8 cellular contexts compared by ENCODE assay signal in the genomic region with DNA sequence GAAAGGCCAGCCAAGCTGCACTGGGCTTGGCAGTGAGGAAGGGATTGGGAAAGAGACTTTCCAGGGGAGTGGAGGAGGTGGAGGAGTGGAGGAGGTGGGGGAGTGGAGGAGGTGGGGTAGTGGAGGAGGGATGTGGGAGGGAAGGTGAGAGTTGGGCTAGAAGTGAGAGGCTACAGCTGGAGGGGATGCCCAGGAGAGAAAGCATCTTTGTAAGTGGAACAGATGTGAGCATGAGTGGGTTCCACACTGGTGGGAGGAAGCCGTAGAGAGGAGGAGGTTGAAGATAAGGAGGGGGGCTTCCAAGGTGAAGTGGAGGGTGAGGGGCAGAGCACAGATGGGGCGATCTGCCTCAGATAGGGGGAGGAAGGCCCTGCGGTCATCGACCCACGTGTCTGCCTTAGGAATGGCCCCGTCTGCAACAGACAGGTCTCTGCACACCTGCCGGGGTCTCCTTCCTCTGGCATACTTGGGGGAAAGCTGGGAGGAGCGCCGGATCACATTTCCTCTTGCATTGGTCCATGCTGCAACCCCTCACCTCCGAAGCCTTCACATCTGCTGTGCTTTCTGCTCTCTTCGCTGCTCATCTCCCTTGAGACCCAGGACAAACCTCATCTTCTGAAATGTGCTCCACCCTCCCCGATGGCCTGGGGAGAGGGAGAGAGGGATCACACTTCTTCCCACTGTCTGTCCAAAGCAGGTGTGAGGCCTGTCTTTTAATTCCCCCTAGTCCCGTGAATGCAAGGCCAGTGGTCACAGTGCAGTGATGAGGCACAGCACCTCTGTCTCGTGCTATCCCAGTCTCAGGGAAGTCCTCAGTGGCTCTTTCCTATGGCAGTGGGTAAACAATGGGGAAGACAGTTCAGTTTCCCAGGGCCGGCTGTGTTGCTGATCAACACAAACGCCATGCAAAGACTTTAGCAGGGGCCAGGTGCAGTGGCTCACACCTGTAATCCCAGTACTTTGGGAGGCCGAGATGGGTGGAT. TPM values are rescaled to one million over a fixed set of nuclear protein-coding genes. Genes with fewer than 3 reads are reported as not detected.
A peak's percentile ranks its signal among the peaks of the same experiment; 100 is the strongest.
DNase-seq lines count a peak whose midpoint lies in the region; ATAC-seq, FAIRE-seq and TF ChIP-seq lines count a peak whose summit lies in the region.

No MANE protein-coding gene starts in this region.

- H3K36me3 ChIP-seq in MG63, result no peaks in the 10 kb centered on the region
- H3K36me3 ChIP-seq in H1 (ENCODE audit: control insufficient read depth in 2 of 4, insufficient read depth in 4 of 4, low read length in 3 of 4), result no peaks in the 10 kb centered on the region; a peak in 1 of 8 replicates
- H3K36me3 ChIP-seq in PC-9 (ENCODE audit: low read depth), result no peaks in the 10 kb centered on the region

- FAIRE-seq in H1 (lab: Jason Lieb, UNC), result no peak

- no peak overlapping the region for H2BK15ac ChIP-seq in H1 (ENCODE audit: low read length)

- 89% methylated on average over 16 of the region's 17 CpGs; no CpG with 5 or more reads in 1 of the 2 experiments for WGBS in H1 (ENCODE audit: extremely low coverage in 1 of 2, insufficient coverage in 1 of 2, insufficient read length in 1 of 2, insufficient replicate concordance in 2 of 2, low coverage in 1 of 2, low lambda C conversion rate in 2 of 2, missing lambda C conversion rate in 1 of 2), 2 experiments

- H3K23ac ChIP-seq in H1 (ENCODE audit: insufficient read length), result no peak overlapping the region

- peak overlapping the region; percentile 86; the same call in 1 of the 2 replicates for H2BK20ac ChIP-seq in H1 (ENCODE audit: low read length)

- peak overlapping the region; percentile 72; the same call in 1 of the 2 replicates for H2AK5ac ChIP-seq in H1 (ENCODE audit: low read depth, low read length)

- H2AFZ ChIP-seq in H1 (ENCODE audit: low read length) (no peak overlapping the region), PC-9 (no peak overlapping the region)

- no peaks in the 10 kb centered on the region for H3K9me3 ChIP-seq in MG63
- no peaks in the 10 kb centered on the region for H3K9me3 ChIP-seq in H1 (ENCODE audit: insufficient read depth in 2 of 2, low read depth in 1 of 2, low read length in 1 of 2)
- H3K9me3 ChIP-seq in PC-9 (ENCODE audit: insufficient read depth, low read depth), result no peaks in the 10 kb centered on the region

- POLR2A ChIA-PET in H1 (lab: Charles Lee; ENCODE audit: partially characterized antibody), result no interaction called here
- POLR2A ChIA-PET in PC-9 (lab: Charles Lee; ENCODE audit: unreplicated experiment), result no interaction called here

- no peaks in the 10 kb centered on the region for H3K79me1 ChIP-seq in H1 (ENCODE audit: low read depth, low read length)

- TF ChIP-seq RAD21 in H1 (IDR thresholded peaks at IDR 0.05 in 1 of 2, conservative IDR thresholded peaks at IDR 0.05 in 1 of 2; ENCODE audit: low read depth in 2 of 2, low read length in 2 of 2), result no peak

- DNase-seq in NK-92 treated with Interleukin-12 subunit alpha and Interleukin-12 subunit beta, amount 100 ng/mL, for 24 hours (lab: John Stamatoyannopoulos, UW), result peak; percentile 41
- DNase-seq in NK-92 (lab: John Stamatoyannopoulos, UW; ENCODE audit: unreplicated experiment) (no peak), MG63 (peak; percentile 33), H1 (ENCODE audit: low read depth in 1 of 2, low spot score in 2 of 2) (no peak), progenitor cell of endocrine pancreas (ENCODE audit: low spot score, unreplicated experiment) (no peak), PC-9 (no peak), NCI-H2196 (lab: John Stamatoyannopoulos, UW; ENCODE audit: unreplicated experiment) (no peak)

- intact Hi-C loops in PC-9 (cut with micrococcal nuclease; ENCODE audit: unreplicated experiment), result no loop called here

- no peak overlapping the region for H3K56ac ChIP-seq in H1 (replicated peaks; ENCODE audit: insufficient read length, low read depth, low read length)

- H3K4me1 Mint-ChIP-seq in progenitor cell of endocrine pancreas (ENCODE audit: low read depth), result peaks cover 14% of the 10 kb centered on the region

- no peaks in the 10 kb centered on the region for H3K36me3 Mint-ChIP-seq in progenitor cell of endocrine pancreas (ENCODE audit: insufficient read depth)

- BruUV-seq in PC-9 (replicated peaks; lab: Mats Ljungman, UMichigan), result no TSS peak

- no peak for TF ChIP-seq POLR2A in H1 (IDR thresholded peaks at IDR 0.05; ENCODE audit: control extremely low read depth in 1 of 2, low read depth in 2 of 2, low read length in 2 of 2)

- no peaks in the 10 kb centered on the region for H3K9me2 ChIP-seq in PC-9 (ENCODE audit: insufficient read depth)

- H2BK5ac ChIP-seq in H1 (ENCODE audit: low read depth, low read length), result 0 out of 2 replicates have a peak overlapping the region, but pooled peaks have one; percentile 14

- peaks cover 9% of the 10 kb centered on the region for H3F3A ChIP-seq in PC-9 (ENCODE audit: insufficient read depth, low read depth)

- H3K27ac ChIP-seq in H1 (ENCODE audit: low read depth, low read length) (no peak overlapping the region), PC-9 (no peak overlapping the region)

- H4K20me1 ChIP-seq in H1 (replicated peaks in 1 of 2; ENCODE audit: control insufficient read depth in 1 of 2, insufficient read depth in 2 of 2, low read length in 2 of 2) (no peaks in the 10 kb centered on the region), PC-9 (ENCODE audit: insufficient read depth) (no peaks in the 10 kb centered on the region)

- H2BK12ac ChIP-seq in H1 (ENCODE audit: low read depth, low read length), result peak overlapping the region; percentile 6; the same call in 1 of the 2 replicates

- no peak for TF ChIP-seq EP300 in H1 (IDR thresholded peaks at IDR 0.05; ENCODE audit: borderline replicate concordance in 1 of 2, low read depth in 2 of 2, low read length in 2 of 2)

- 0 out of 2 replicates have a peak overlapping the region, but pooled peaks have one; percentile 45 for H4K8ac ChIP-seq in H1 (ENCODE audit: extremely low read depth, insufficient read depth, low read length)

- no peak overlapping the region for H3K4me3 Mint-ChIP-seq in progenitor cell of endocrine pancreas (ENCODE audit: low read depth)

- peaks cover 2% of the 10 kb centered on the region; the same call in 1 of the 2 replicates for H3K23me2 ChIP-seq in H1 (ENCODE audit: low read depth, low read length)

- H4K5ac ChIP-seq in H1 (ENCODE audit: insufficient read length, low read depth, low read length), result no peak overlapping the region

- no peaks in the 10 kb centered on the region for H3K27me3 ChIP-seq in MG63
- H3K27me3 ChIP-seq in H1 (replicated peaks in 1 of 4; ENCODE audit: control insufficient read depth in 3 of 4, extremely low read depth in 1 of 4, insufficient read depth in 3 of 4, low read length in 3 of 4), result no peaks in the 10 kb centered on the region
- no peaks in the 10 kb centered on the region for H3K27me3 ChIP-seq in PC-9 (ENCODE audit: insufficient read depth, low read depth)

- H3K4me2 ChIP-seq in H1 (ENCODE audit: insufficient read depth in 1 of 2, low read depth in 2 of 2, low read length in 2 of 2) (no peak overlapping the region), PC-9 (no peak overlapping the region)

- H3K4me1 ChIP-seq in H1 (replicated peaks in 1 of 4; ENCODE audit: control insufficient read depth in 3 of 4, insufficient read depth in 4 of 4, low read length in 3 of 4) (peaks cover 0 to 6% (median 3%) of the 10 kb centered on the region in 4 experiments; a peak in 2 of 7 replicates), PC-9 (replicated peaks; ENCODE audit: insufficient read depth) (peaks cover 24% of the 10 kb centered on the region)

- H3K79me2 ChIP-seq in H1 (ENCODE audit: control insufficient read depth in 1 of 2, insufficient read depth in 2 of 2, low read length in 2 of 2) (no peaks in the 10 kb centered on the region), PC-9 (ENCODE audit: low read depth) (no peaks in the 10 kb centered on the region)

- H4K91ac ChIP-seq in H1 (replicated peaks; ENCODE audit: insufficient read length, low read length), result no peak overlapping the region

- H3K9ac ChIP-seq in H1 (replicated peaks in 1 of 4; ENCODE audit: extremely low read depth in 1 of 4, low read depth in 3 of 4, low read length in 3 of 4), result no peak overlapping the region

- no peak for ATAC-seq in HG03280 (IDR thresholded peaks at IDR 0.05; ENCODE audit: unreplicated experiment)

- CTCF ChIA-PET in H1 (lab: Charles Lee; ENCODE audit: partially characterized antibody) (no interaction called here), PC-9 (lab: Charles Lee) (no interaction called here)

- H3K4me3 ChIP-seq in MG63 (no peak overlapping the region), H1 (ENCODE audit: extremely low read depth in 1 of 4, insufficient read depth in 2 of 4, low read depth in 3 of 4, low read length in 4 of 4) (no peak overlapping the region), PC-9 (no peak overlapping the region)

- H2BK120ac ChIP-seq in H1 (replicated peaks; ENCODE audit: low read depth, low read length), result no peak overlapping the region

- H3K18ac ChIP-seq in H1 (ENCODE audit: extremely low read depth, low read length), result no peak overlapping the region

- H3K27me3 Mint-ChIP-seq in progenitor cell of endocrine pancreas, result peaks cover 27% of the 10 kb centered on the region

- no peak for TF ChIP-seq CTCF in H1 (IDR thresholded peaks at IDR 0.05; ENCODE audit: control extremely low read depth in 1 of 3, insufficient read depth in 1 of 3, low read depth in 1 of 3, low read length in 3 of 3)
- no peak for TF ChIP-seq CTCF in progenitor cell of endocrine pancreas (IDR thresholded peaks at IDR 0.05; ENCODE audit: unreplicated experiment)
- no peak for TF ChIP-seq CTCF in PC-9 (conservative IDR thresholded peaks at IDR 0.05)

- H3K4ac ChIP-seq in H1 (replicated peaks; ENCODE audit: insufficient read length, low read depth, low read length), result no peak overlapping the region

- H3K27ac Mint-ChIP-seq in progenitor cell of endocrine pancreas, result peak overlapping the region; percentile 25

- no peaks in the 10 kb centered on the region for H3K9me3 Mint-ChIP-seq in progenitor cell of endocrine pancreas (ENCODE audit: low read depth)

- H3K14ac ChIP-seq in H1 (ENCODE audit: insufficient read length), result no peak overlapping the region

TF ChIP-seq in H1, 55 proteins besides CTCF, POLR2A, EP300 and RAD21 (continues in another document):
- TF ChIP-seq KDM5A (IDR thresholded peaks at IDR 0.05; ENCODE audit: low read length) (no peak), SP4 (IDR thresholded peaks at IDR 0.05; ENCODE audit: low read length) (no peak), ASH2L (IDR thresholded peaks at IDR 0.05; ENCODE audit: low read length) (no peak)

RNA-seq across cellular contexts. Expression of a gene that starts 48.6 kb away (rescaled TPM):
- total RNA-seq in MG63 (2014; rRNA removed; shearing (Covaris generic); ENCODE audit: low replicate concordance), result 44.2 and 51.4 TPM in 2 replicates
- total RNA-seq in H1 (2021; fragmentation: NEBNext Ultra II Directional; extraction: Animal tissue kit (Norgen Biotek cat#: 25700)), result 23.1 and 23.2 TPM in 2 replicates
- polyA plus RNA-seq in H1 (2011; rRNA removed), result 10.9 and 11.8 TPM in 2 replicates
- 17.8 TPM for polyA plus RNA-seq in H1 (2011; cell fraction: cytosol; rRNA removed)
- 14.7 TPM for polyA plus RNA-seq in H1 (2011; cell fraction: nucleus; rRNA removed)
- polyA plus RNA-seq in H1 (2012, experiment 1 of 2), result 14.0 to 18.2 TPM (median 16.2 TPM) in 4 replicates
- 3.6 TPM for polyA plus RNA-seq in H1 (2012, experiment 2 of 2)
- 20.5 TPM for polyA plus RNA-seq in H1 (2013, experiment 1 of 2)
- 20.3 TPM for polyA plus RNA-seq in H1 (2013, experiment 2 of 2)
- polyA minus RNA-seq in H1 (2011; rRNA and poly(A)+ RNA removed), result 15.1 and 15.9 TPM in 2 replicates
- 11.9 TPM for polyA minus RNA-seq in H1 (2011; cell fraction: cytosol; rRNA and poly(A)+ RNA removed)
- 10.2 TPM for polyA minus RNA-seq in H1 (2011; cell fraction: nucleus; rRNA and poly(A)+ RNA removed)
- total RNA-seq in progenitor cell of endocrine pancreas, result 29.3 and 31.5 TPM in 2 replicates
- 22.5 and 25.0 TPM in 2 replicates for total RNA-seq in PC-9 (2021)

Comparison
In these comparisons a context has a peak if more than half of its experiments do, and no peak if none do; other contexts are left out.
1. DNase-seq: peak in NK-92 treated with Interleukin-12 subunit alpha and Interleukin-12 subunit beta, amount 100 ng/mL, for 24 hours (single experiment) and MG63 (single experiment); none in NK-92 (single experiment), H1 (0 of 2), progenitor cell of endocrine pancreas (single experiment), PC-9 (0 of 2) and NCI-H2196 (single experiment).